10 cellular contexts compared by ENCODE assay signal in the genomic region with DNA sequence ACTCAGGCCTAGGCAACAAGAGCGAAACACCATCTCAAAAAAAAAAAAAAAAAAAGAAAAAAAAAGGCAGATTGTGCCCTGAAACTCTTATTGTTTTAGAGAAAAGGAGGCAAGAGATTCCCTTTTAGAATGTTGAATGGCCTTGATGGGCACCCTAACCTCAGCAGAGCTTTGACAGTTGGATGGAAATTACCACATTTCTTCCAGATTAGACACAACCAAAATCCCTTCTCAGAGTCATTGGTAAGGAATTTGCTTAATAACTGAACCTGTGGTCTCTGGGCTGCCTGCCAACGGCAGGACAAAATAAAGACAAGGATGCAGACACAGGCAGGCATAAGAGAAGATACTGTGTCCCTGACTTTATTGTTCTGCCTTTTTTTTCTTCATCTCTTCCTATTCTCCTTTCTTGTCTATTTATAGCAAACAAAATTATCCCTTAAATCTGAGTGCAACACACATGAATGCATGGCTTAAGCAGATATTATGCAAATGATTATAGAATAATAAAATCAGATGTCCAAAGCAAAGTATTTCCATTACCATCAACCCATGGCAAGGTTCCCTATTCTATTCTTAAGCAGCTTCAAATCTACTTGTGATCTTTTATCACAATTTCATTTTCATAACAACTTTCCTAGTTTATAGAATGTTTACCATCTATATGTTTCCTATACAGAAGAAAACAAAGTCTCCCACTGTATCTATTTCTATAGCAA. TPM values are rescaled to one million over a fixed set of nuclear protein-coding genes. Genes with fewer than 3 reads are reported as not detected.
DNase-seq lines count a peak whose midpoint lies in the region; ATAC-seq, FAIRE-seq and TF ChIP-seq lines count a peak whose summit lies in the region.
"Had no signal": no experiment of that assay in that cellular context is flagged by ENCODE, and none has a peak within 500 bp of the region (broad histone marks: within the 10 kb centered on the region; RNA-seq: fewer than 3 reads in every experiment).

No MANE protein-coding gene starts in this region.

- no peak for ATAC-seq in T-helper 17 cell

- no peaks in the 10 kb centered on the region for H3K36me3 Mint-ChIP-seq in T-helper 17 cell (ENCODE audit: low read depth)
- H3K36me3 Mint-ChIP-seq: brain had no signal

- no peaks in the 10 kb centered on the region for H3K9me3 ChIP-seq in T-helper 17 cell (ENCODE audit: control insufficient read depth, low read length, poor library complexity, severe bottlenecking)
- H3K9me3 ChIP-seq: thoracic aorta had no signal

- no peak for DNase-seq in GM19239 (ENCODE audit: insufficient read length, low spot score)
- DNase-seq in NCI-H345 (lab: John Stamatoyannopoulos, UW) = peak; percentile 26
- DNase-seq in cardiac fibroblast (ENCODE audit: low read depth in 2 of 2) = peak; percentile 77 to 94
- DNase-seq in pulmonary artery endothelial cell (ENCODE audit: low read depth, low spot score) = peak; percentile 52
- no peak for DNase-seq in DMS114 treated with DMSO at 0.1 percent for 48 hours (lab: John Stamatoyannopoulos, UW; ENCODE audit: unreplicated experiment)
- DNase-seq in T-helper 9 cell = no peak
- no peak for DNase-seq in T-helper 17 cell
- DNase-seq: NCI-H1694 treated with DMSO at 0.1 percent for 48 hours had no signal

- H3K4me1 Mint-ChIP-seq in T-helper 17 cell = peaks cover 8% of the 10 kb centered on the region

- no peak overlapping the region for H3K4me3 Mint-ChIP-seq in T-helper 17 cell
- H3K4me3 Mint-ChIP-seq: brain had no signal

- TF ChIP-seq CTCF in cardiac fibroblast (IDR thresholded peaks at IDR 0.05; ENCODE audit: low read depth, low read length) = no peak

- peaks cover 33% of the 10 kb centered on the region for H3K27me3 Mint-ChIP-seq in T-helper 17 cell

- H3K27ac Mint-ChIP-seq in T-helper 17 cell = no peak overlapping the region

- peak; percentile 26 for FAIRE-seq in GM19239 (lab: Jason Lieb, UNC)

- H3K4me3 ChIP-seq in cardiac fibroblast (replicated peaks in 1 of 2; ENCODE audit: low read depth in 2 of 2, low read length in 2 of 2) = no peak overlapping the region
- H3K4me3 ChIP-seq: thoracic aorta had no signal

RNA-seq across cellular contexts. Expression of gene TRIO, which starts 37.3 kb away (rescaled TPM):
- total RNA-seq in pulmonary artery endothelial cell (144 and 194 TPM in 2 replicates), T-helper 17 cell (10 to 100 TPM; 19.3 to 19.5 TPM)

Comparison
In these comparisons a context has a peak if more than half of its experiments do, and no peak if none do; other contexts are left out.
1. DNase-seq: peak in NCI-H345 (single experiment), cardiac fibroblast (2 of 2) and pulmonary artery endothelial cell (single experiment); none in GM19239 (single experiment), DMS114 treated with DMSO at 0.1 percent for 48 hours (single experiment), T-helper 9 cell (single experiment) and T-helper 17 cell (0 of 3).